33 cellular contexts compared by ENCODE assay signal in genomic region chr7:102184303-102184702, GRCh38.
"Had no signal": no experiment of that assay in that cellular context is flagged by ENCODE, and none has a peak within 500 bp of the region (broad histone marks: within the 10 kb centered on the region; RNA-seq: fewer than 3 reads in every experiment).

No MANE protein-coding gene starts in this region.

- ATAC-seq: activated naive CD4-positive, alpha-beta T cell treated with anti-CD3 and anti-CD28 coated beads, Interleukin-2, amount 50 U/mL, for 72 hours; activated naive CD8-positive, alpha-beta T cell treated with anti-CD3 and anti-CD28 coated beads, Interleukin-2, amount 50 U/mL, for 24 hours; activated T-cell treated with anti-CD3 and anti-CD28 coated beads, Interleukin-2, amount 50 U/mL, for 4 hours; activated T-cell treated with anti-CD3 and anti-CD28 coated beads, Interleukin-2, amount 50 U/mL, for 72 hours; activated T-helper 17 cell treated with anti-CD3 and anti-CD28 coated beads, Interleukin-2, amount 50 U/mL, for 72 hours; body of pancreas had no signal

- H3K4me3 ChIP-seq: adrenal gland, ascending aorta, body of pancreas, breast epithelium, cardiac muscle cell had no signal

- H3K27me3 ChIP-seq: adrenal gland, ascending aorta, body of pancreas, brain microvascular endothelial cell, breast epithelium, cardiac muscle cell had no signal

- DNase-seq: activated effector memory CD4-positive, alpha-beta T cell treated with anti-CD3 and anti-CD28 coated beads, Interleukin-2, amount 50 U/mL, for 16 hours; activated effector memory CD4-positive, alpha-beta T cell treated with Interleukin-2 at 50 U/mL for 16 hours; activated gamma-delta T cell; activated gamma-delta T cell treated with Interleukin-2 at 50 U/mL for 16 hours; activated naive CD4-positive, alpha-beta T cell; activated naive CD4-positive, alpha-beta T cell treated with anti-CD3 and anti-CD28 coated beads for 36 hours; activated naive CD4-positive, alpha-beta T cell treated with anti-CD3 and anti-CD28 coated beads, Interleukin-2, amount 10 ng/mL, durations not matched to agents 7 days and 5 days; activated naive CD4-positive, alpha-beta T cell treated with anti-CD3 and anti-CD28 coated beads, Interleukin-2, amount 50 U/mL, for 16 hours; activated naive CD4-positive, alpha-beta T cell treated with Interleukin-2 at 50 U/mL for 16 hours; activated naive CD8-positive, alpha-beta T cell treated with anti-CD3 and anti-CD28 coated beads for 36 hours; activated naive CD8-positive, alpha-beta T cell treated with anti-CD3 and anti-CD28 coated beads, Interleukin-2, amount 10 ng/mL, durations not matched to agents 7 days and 5 days; activated naive CD8-positive, alpha-beta T cell treated with anti-CD3 and anti-CD28 coated beads, Interleukin-2, amount 50 U/mL, for 24 hours; activated T-cell treated with anti-CD3 and anti-CD28 coated beads, Interleukin-2, amount 50 U/mL, for 1 hour; activated T-cell treated with anti-CD3 and anti-CD28 coated beads, Interleukin-2, amount 50 U/mL, for 24 hours; activated T-cell treated with anti-CD3 and anti-CD28 coated beads, Interleukin-2, amount 50 U/mL, for 4 hours; activated T-cell treated with anti-CD3 and anti-CD28 coated beads, Interleukin-2, amount 50 U/mL, for 48 hours; activated T-cell treated with anti-CD3 and anti-CD28 coated beads, Interleukin-2, amount 50 U/mL, for 72 hours; adrenal gland; amniotic stem cell; amygdala; aorta; body of pancreas; brain microvascular endothelial cell; caudate nucleus; central memory CD4-positive, alpha-beta T cell; cerebellar nuclear complex had no signal

- FAIRE-seq: astrocyte, bronchial epithelial cell had no signal

- H3K36me3 ChIP-seq: breast epithelium had no signal

- H3K4me1 ChIP-seq: adrenal gland, ascending aorta, body of pancreas, breast epithelium had no signal

- H3K27ac ChIP-seq: adrenal gland, ascending aorta, body of pancreas, brain microvascular endothelial cell, breast epithelium, cardiac muscle cell had no signal

- H3K9me3 ChIP-seq: adrenal gland, ascending aorta, body of pancreas, breast epithelium had no signal
